ENCODE assay signal across 19 cellular contexts in the genomic region with DNA sequence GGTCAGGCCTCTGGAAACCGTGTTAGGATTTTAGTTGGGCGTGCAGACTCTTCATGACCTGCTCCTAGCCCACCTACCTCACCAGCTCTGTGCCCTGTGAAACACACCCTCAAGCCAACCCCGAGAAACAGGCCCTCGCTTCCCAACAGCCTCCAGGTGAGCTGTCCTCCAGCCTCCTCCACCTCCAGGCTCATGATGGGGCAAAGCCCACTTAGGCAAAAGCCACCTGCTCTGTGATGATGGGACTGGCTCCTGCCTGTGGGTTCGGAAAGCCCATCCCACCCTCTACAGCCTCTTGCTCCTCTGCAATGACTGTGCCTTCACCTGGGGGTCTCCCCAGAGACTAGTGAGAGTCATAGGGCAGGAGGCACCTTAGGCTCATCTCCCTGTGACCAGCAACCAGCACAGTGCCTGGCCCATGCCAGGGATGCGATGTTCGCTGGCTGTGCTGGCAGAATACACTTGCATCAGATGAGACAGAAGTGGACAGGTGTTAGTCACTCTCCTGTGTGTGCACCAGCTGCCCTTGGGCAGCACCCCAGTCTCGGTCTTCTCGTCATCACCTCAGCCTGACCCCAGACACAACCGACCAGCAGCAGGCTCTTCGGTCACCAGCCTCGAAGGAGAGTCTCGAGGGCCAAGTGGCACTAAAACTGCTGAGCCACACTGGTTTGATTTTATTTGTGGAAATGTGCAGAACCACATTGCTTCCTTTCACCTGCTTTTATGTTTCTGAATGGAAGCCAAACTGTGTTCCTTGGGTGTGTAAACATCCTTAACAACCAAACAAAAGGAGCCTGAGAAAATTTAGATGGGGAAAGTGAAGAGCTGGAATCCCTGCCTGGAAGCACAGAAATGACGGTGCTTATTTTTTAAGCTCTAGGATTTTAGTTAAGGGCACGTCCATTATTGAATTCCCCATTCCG. TPM values are rescaled to one million over a fixed set of nuclear protein-coding genes. Genes with fewer than 3 reads are reported as not detected.
DNase-seq lines count a peak whose midpoint lies in the region; ATAC-seq, FAIRE-seq and TF ChIP-seq lines count a peak whose summit lies in the region.
"Had no signal": no experiment of that assay in that cellular context is flagged by ENCODE, and none has a peak within 500 bp of the region (broad histone marks: within the 10 kb centered on the region; RNA-seq: fewer than 3 reads in every experiment).

No MANE protein-coding gene starts in this region.

- H3K4me1 ChIP-seq in HepG2 (ENCODE audit: insufficient read depth, low read length): peaks cover 51% of the 10 kb centered on the region
- H3K4me1 ChIP-seq in right lobe of liver: peaks cover 0 to 58% (median 27%) of the 10 kb centered on the region in 4 donors
- H3K4me1 ChIP-seq in trophoblast cell (ENCODE audit: control insufficient read depth in 1 of 2, insufficient read depth in 2 of 2, low read length in 2 of 2): peaks cover 0 to 2% of the 10 kb centered on the region in 2 experiments
- peaks cover 20% of the 10 kb centered on the region for H3K4me1 ChIP-seq in A673 (ENCODE audit: insufficient read depth, low read length, poor library complexity, severe bottlenecking)

- H3K23ac ChIP-seq in trophoblast cell (ENCODE audit: low read length): no peak overlapping the region

- peak overlapping the region; percentile 11 for H3K18ac ChIP-seq in trophoblast cell (ENCODE audit: low read length)

- TF ChIP-seq RAD21 in HepG2 (CRISPR knock-in tag; IDR thresholded peaks at IDR 0.05): no peak

- H3K9me3 Mint-ChIP-seq in chondrocyte (ENCODE audit: low read depth): no peaks in the 10 kb centered on the region
- H3K9me3 Mint-ChIP-seq: activated naive CD4-positive, alpha-beta T cell treated with anti-CD3 and anti-CD28 coated beads for 36 hours; natural killer cell treated with Interleukin-12 subunit alpha and Interleukin-12 subunit beta and Interleukin-15 and Interleukin-18, amount 100 ng/mL, for 72 hours had no signal

- H3K9ac ChIP-seq in HepG2 (ENCODE audit: insufficient read depth, low read depth, low read length) (no peak overlapping the region), trophoblast cell (ENCODE audit: low read length) (no peak overlapping the region)

- H2AFZ ChIP-seq in HepG2 (ENCODE audit: low read length) (no peak overlapping the region), trophoblast cell (ENCODE audit: insufficient read depth, low read length, poor library complexity) (no peak overlapping the region)

- H3K79me2 ChIP-seq in HepG2 (ENCODE audit: insufficient read depth, low read length) (peaks cover 64% of the 10 kb centered on the region), trophoblast cell (ENCODE audit: control insufficient read depth, insufficient read depth, low read length, poor library complexity) (peaks cover 3% of the 10 kb centered on the region)

- H2AK5ac ChIP-seq in trophoblast cell (ENCODE audit: low read length): no peak overlapping the region

- in situ Hi-C loops in HepG2 (cut with HindIII; ENCODE audit: extremely low pct_ligation_motif_present, low pct_unique_long_range_greater_than_20kb): loop anchor here (5.0 kb wide), 2 partner anchors 186 to 251 kb away; no protein-coding TSS in a partner anchor

- no peak for DNase-seq in HepG2 (ENCODE audit: low spot score)
- DNase-seq in right lobe of liver: no peak
- no peak for DNase-seq in chondrocyte (ENCODE audit: low spot score)
- no peak for DNase-seq in trophoblast cell
- DNase-seq in inferior parietal cortex (ENCODE audit: extremely low spot score): no peak
- no peak for DNase-seq in stimulated activated CD4-positive, alpha-beta T cell treated with anti-CD3 and anti-CD28 coated beads, Interleukin-1b, Interleukin-23, amount 100 ng/mL, for 48 hours
- DNase-seq in A673 (ENCODE audit: low spot score): no peak
- no peak for DNase-seq in CD1c-positive myeloid dendritic cell (ENCODE audit: extremely low spot score)
- DNase-seq: activated CD4-positive, alpha-beta T cell treated with anti-CD3 and anti-CD28 coated beads for 36 hours; activated naive CD4-positive, alpha-beta T cell treated with anti-CD3 and anti-CD28 coated beads for 36 hours; effector CD4-positive, alpha-beta T cell; MG63; NK-92 treated with Interleukin-12 subunit alpha and Interleukin-12 subunit beta, amount 100 ng/mL, for 24 hours; stimulated activated CD4-positive, alpha-beta T cell treated with anti-CD3 and anti-CD28 coated beads, Interleukin-4, amount 100 ng/mL, for 24 hours had no signal

- peaks cover 32 to 48% of the 10 kb centered on the region in 2 experiments for H3K36me3 ChIP-seq in HepG2 (replicated peaks in 1 of 2; ENCODE audit: control insufficient read depth in 1 of 2, insufficient read depth in 2 of 2, low read length in 2 of 2)
- H3K36me3 ChIP-seq in right lobe of liver: peaks cover 0 to 30% (median 21%) of the 10 kb centered on the region in 4 donors
- H3K36me3 ChIP-seq in trophoblast cell (ENCODE audit: control insufficient read depth in 1 of 2, insufficient read depth in 2 of 2, low read length in 2 of 2): peaks cover 40 to 51% of the 10 kb centered on the region in 2 experiments
- no peaks in the 10 kb centered on the region for H3K36me3 ChIP-seq in A673 (ENCODE audit: insufficient read depth, low read length, poor library complexity, severe bottlenecking)

- H3K4me1 Mint-ChIP-seq in chondrocyte (ENCODE audit: low read depth): peaks cover 100% of the 10 kb centered on the region

- no peak overlapping the region for H2BK120ac ChIP-seq in trophoblast cell (ENCODE audit: insufficient read depth, low read length, poor library complexity)

- no peak overlapping the region for H4K12ac ChIP-seq in trophoblast cell (ENCODE audit: low read depth, low read length)

- ATAC-seq in HepG2 (no peak), right lobe of liver (no peak)
- ATAC-seq: activated CD4-positive, alpha-beta T cell treated with anti-CD3 and anti-CD28 coated beads for 36 hours; natural killer cell treated with Interleukin-12 subunit alpha and Interleukin-12 subunit beta and Interleukin-15 and Interleukin-18, amount 100 ng/mL, for 72 hours had no signal

- TF ChIP-seq CTCF in HepG2 (CRISPR knock-in tag; IDR thresholded peaks at IDR 0.05) (no peak), right lobe of liver (IDR thresholded peaks at IDR 0.05) (no peak), chondrocyte (IDR thresholded peaks at IDR 0.05) (no peak), A673 (conservative IDR thresholded peaks at IDR 0.05; ENCODE audit: low read depth, low read length) (no peak)

- H2BK5ac ChIP-seq in trophoblast cell (ENCODE audit: low read depth, low read length, poor library complexity): no peak overlapping the region

- peaks cover 40% of the 10 kb centered on the region for H3K36me3 Mint-ChIP-seq in chondrocyte (ENCODE audit: low read depth)
- H3K36me3 Mint-ChIP-seq: natural killer cell treated with Interleukin-12 subunit alpha and Interleukin-12 subunit beta and Interleukin-15 and Interleukin-18, amount 100 ng/mL, for 72 hours had no signal

- H3K4me3 ChIP-seq in HepG2 (replicated peaks in 1 of 3; ENCODE audit: insufficient read depth in 1 of 3, low read depth in 2 of 3, low read length in 3 of 3): no peak overlapping the region
- no peak overlapping the region for H3K4me3 ChIP-seq in right lobe of liver
- H3K4me3 ChIP-seq in trophoblast cell (ENCODE audit: low read depth, low read length): no peak overlapping the region
- no peak overlapping the region for H3K4me3 ChIP-seq in A673 (ENCODE audit: low read depth, low read length, poor library complexity, severe bottlenecking)
- H3K4me3 ChIP-seq: lung, MG63 had no signal

- H4K8ac ChIP-seq in trophoblast cell (ENCODE audit: low read depth, low read length): no peak overlapping the region

- BruUV-seq in HepG2 (replicated peaks; lab: Mats Ljungman, UMichigan): no TSS peak
- BruUV-seq in A673 (replicated peaks; lab: Mats Ljungman, UMichigan): no TSS peak

- H3K14ac ChIP-seq in trophoblast cell (ENCODE audit: low read length): no peak overlapping the region

- H3K27me3 Mint-ChIP-seq in chondrocyte (ENCODE audit: low read depth): no peaks in the 10 kb centered on the region

- H2BK12ac ChIP-seq in trophoblast cell (ENCODE audit: low read length): no peak overlapping the region

- CTCF ChIA-PET in HepG2 (lab: Yijun Ruan, JAX; ENCODE audit: low intra/inter-chr PET ratio, low total read pairs): interaction anchor here (1.5 to 3.5 kb wide), 3 partner anchors 146 to 237 kb away, joined by 4 to 35 read pairs (median 26); no protein-coding TSS in a partner anchor
- CTCF ChIA-PET in A673 (lab: Charles Lee): interaction anchor here (0.7 kb wide), 1 partner anchor 250 kb away, joined by 4 read pairs; no protein-coding TSS in a partner anchor

- H3K4me3 Mint-ChIP-seq in chondrocyte (ENCODE audit: unreplicated experiment): peak overlapping the region; percentile 30
- H3K4me3 Mint-ChIP-seq: activated CD4-positive, alpha-beta T cell treated with anti-CD3 and anti-CD28 coated beads for 36 hours; activated naive CD4-positive, alpha-beta T cell treated with anti-CD3 and anti-CD28 coated beads for 36 hours; brain; natural killer cell treated with Interleukin-12 subunit alpha and Interleukin-12 subunit beta and Interleukin-15 and Interleukin-18, amount 100 ng/mL, for 72 hours had no signal

- H3K79me1 ChIP-seq in trophoblast cell (ENCODE audit: low read length): no peaks in the 10 kb centered on the region

- H3K4ac ChIP-seq in trophoblast cell (ENCODE audit: low read depth, low read length): peak overlapping the region; percentile 24

- POLR2A ChIA-PET in HepG2 (lab: Yijun Ruan, JAX) (interaction anchor here (1.2 kb wide), 1 partner anchor 100 kb away, joined by 3 read pairs; no protein-coding TSS in a partner anchor), A673 (lab: Charles Lee; ENCODE audit: low non-redundant PET) (interaction anchor here (0.6 kb wide), 1 partner anchor 215 kb away, joined by 5 read pairs; no protein-coding TSS in a partner anchor)

- H4K20me1 ChIP-seq in HepG2 (ENCODE audit: insufficient read depth, low read length): peaks cover 53% of the 10 kb centered on the region

- no peak for FAIRE-seq in HepG2 (lab: Jason Lieb, UNC)
- FAIRE-seq: H54, urothelium cell line had no signal

- H3K27ac ChIP-seq in HepG2 (ENCODE audit: extremely low read length, insufficient read depth, low read length) (no peak overlapping the region), right lobe of liver (peak overlapping the region in 1 of 3 donors; percentile 13), trophoblast cell (ENCODE audit: low read depth, low read length) (no peak overlapping the region), A673 (ENCODE audit: low read depth, low read length, poor library complexity, severe bottlenecking) (no peak overlapping the region)

- H3K27ac Mint-ChIP-seq in chondrocyte (ENCODE audit: unreplicated experiment): peak overlapping the region; percentile 91
- H3K27ac Mint-ChIP-seq: activated CD4-positive, alpha-beta T cell treated with anti-CD3 and anti-CD28 coated beads for 36 hours; activated naive CD4-positive, alpha-beta T cell treated with anti-CD3 and anti-CD28 coated beads for 36 hours; natural killer cell treated with Interleukin-12 subunit alpha and Interleukin-12 subunit beta and Interleukin-15 and Interleukin-18, amount 100 ng/mL, for 72 hours had no signal

- TF ChIP-seq POLR2A in HepG2 (IDR thresholded peaks at IDR 0.05; ENCODE audit: insufficient read depth in 1 of 2, low read depth in 2 of 2, low read length in 2 of 2): no peak
- TF ChIP-seq POLR2A in right lobe of liver (IDR thresholded peaks at IDR 0.05): no peak

- H3K9me3 ChIP-seq in HepG2 (ENCODE audit: low read length) (no peaks in the 10 kb centered on the region), right lobe of liver (no peaks in the 10 kb centered on the region), trophoblast cell (ENCODE audit: insufficient read depth, low read depth, low read length) (peaks cover under 1% of the 10 kb centered on the region), A673 (ENCODE audit: low read depth, low read length, poor library complexity, severe bottlenecking) (no peaks in the 10 kb centered on the region)
- H3K9me3 ChIP-seq: MG63 had no signal

- WGBS in HepG2 (ENCODE audit: low lambda C conversion rate): 96% methylated on average over 16 of the region's 16 CpGs
- WGBS in right lobe of liver (ENCODE audit: insufficient coverage, low coverage, low lambda C conversion rate, missing lambda C conversion rate): 40% methylated on average over 10 of the region's 16 CpGs
- no CpG with 5 or more reads among the region's 16 CpGs for WGBS in trophoblast cell (ENCODE audit: extremely low coverage, insufficient coverage, insufficient read length)

- TF ChIP-seq EP300 in HepG2 (IDR thresholded peaks at IDR 0.05; ENCODE audit: low read depth in 2 of 2, low read length in 2 of 2) (no peak), HepG2 (CRISPR knock-in tag; IDR thresholded peaks at IDR 0.05; ENCODE audit: borderline replicate concordance) (no peak)

- no peaks in the 10 kb centered on the region for H3K27me3 ChIP-seq in HepG2 (ENCODE audit: control insufficient read depth in 1 of 2, insufficient read depth in 2 of 2, low read length in 2 of 2)
- H3K27me3 ChIP-seq in right lobe of liver: no peaks in the 10 kb centered on the region
- no peaks in the 10 kb centered on the region for H3K27me3 ChIP-seq in trophoblast cell (ENCODE audit: insufficient read depth, low read length)
- no peaks in the 10 kb centered on the region for H3K27me3 ChIP-seq in A673 (replicated peaks; ENCODE audit: insufficient read depth, low read depth, low read length, poor library complexity)
- H3K27me3 ChIP-seq: MG63 had no signal

- H3K4me2 ChIP-seq in HepG2 (ENCODE audit: low read depth, low read length) (no peak overlapping the region), trophoblast cell (ENCODE audit: low read length) (no peak overlapping the region)

- no peak overlapping the region for H4K91ac ChIP-seq in trophoblast cell (ENCODE audit: low read depth, low read length)

- intact Hi-C loops in HepG2 (cut with micrococcal nuclease; ENCODE audit: unreplicated experiment): no loop called here
- intact Hi-C loops in right lobe of liver (cut with DNase I): loop anchor here in 1 of 2 donors (10.0 kb wide), 1 partner anchor 244 kb away; no protein-coding TSS in a partner anchor
- intact Hi-C loops in A673 (cut with micrococcal nuclease; ENCODE audit: unreplicated experiment): loop anchor here (5.0 to 10.0 kb wide), 3 partner anchors 266 to 474 kb away; no protein-coding TSS in a partner anchor

RNA-seq across cellular contexts. Expression of gene PXDC1, which starts 10.7 kb away (rescaled TPM):
- total RNA-seq in HepG2 (2016; rRNA removed; fragmentation: Illumina TruSeq; extraction: Trizol): 28.6 and 32.4 TPM in 2 replicates
- 21.2 and 24.5 TPM in 2 replicates for total RNA-seq in HepG2 (2016; cell fraction: cytosol; rRNA removed; fragmentation: Illumina TruSeq; extraction: Trizol; ENCODE audit: low read depth)
- 22.4 and 30.7 TPM in 2 replicates for total RNA-seq in HepG2 (2016; cell fraction: insoluble cytoplasmic fraction; rRNA removed; fragmentation: Illumina TruSeq; extraction: Trizol)
- 51.6 and 61.1 TPM in 2 replicates for total RNA-seq in HepG2 (2016; cell fraction: membrane; rRNA removed; fragmentation: Illumina TruSeq; extraction: Trizol)
- total RNA-seq in HepG2 (2016; cell fraction: nucleus; rRNA removed; fragmentation: Illumina TruSeq; extraction: Trizol): 21.9 and 23.1 TPM in 2 replicates
- 34.7 and 36.2 TPM in 2 replicates for polyA plus RNA-seq in HepG2 (2011; rRNA removed)
- 22.9 and 28.7 TPM in 2 replicates for polyA plus RNA-seq in HepG2 (2011; cell fraction: cytosol; rRNA removed)
- 25.6 and 30.8 TPM in 2 replicates for polyA plus RNA-seq in HepG2 (2011; cell fraction: nucleus; rRNA removed)
- 41.2 and 50.7 TPM in 2 replicates for polyA plus RNA-seq in HepG2 (2012)
- polyA plus RNA-seq in HepG2 (2016; cell fraction: cytosol; fragmentation: Illumina TruSeq; extraction: Trizol; ENCODE audit: low read depth): 23.8 and 29.3 TPM in 2 replicates
- 31.8 and 38.3 TPM in 2 replicates for polyA plus RNA-seq in HepG2 (2016; cell fraction: insoluble cytoplasmic fraction; fragmentation: Illumina TruSeq; extraction: Trizol; ENCODE audit: low read depth)
- polyA plus RNA-seq in HepG2 (2016; cell fraction: membrane; fragmentation: Illumina TruSeq; extraction: Trizol; ENCODE audit: low read depth): 53.7 and 59.4 TPM in 2 replicates
- polyA plus RNA-seq in HepG2 (2016; cell fraction: nucleus; fragmentation: Illumina TruSeq; extraction: Trizol; ENCODE audit: insufficient read depth, low read depth): 39.1 and 43.2 TPM in 2 replicates
- polyA minus RNA-seq in HepG2 (2011; rRNA and poly(A)+ RNA removed; ENCODE audit: low replicate concordance): 3.0 and 49.7 TPM in 2 replicates
- 24.8 and 27.3 TPM in 2 replicates for polyA minus RNA-seq in HepG2 (2011; cell fraction: cytosol; rRNA and poly(A)+ RNA removed)
- 11.2 and 12.4 TPM in 2 replicates for polyA minus RNA-seq in HepG2 (2011; cell fraction: nucleus; rRNA and poly(A)+ RNA removed)
- total RNA-seq in right lobe of liver: 100 to 1,000 TPM in 3 of 6 experiments, 10 to 100 TPM in 3; 50.5 to 250 (median 97.5) TPM
- total RNA-seq in chondrocyte: 191 to 231 TPM (median 222 TPM) in 3 replicates
- 57.9 and 59.3 TPM in 2 replicates for polyA plus RNA-seq in trophoblast cell (2013)
- total RNA-seq in A673 (2021): 5.2 and 7.1 TPM in 2 replicates
